ENCODE assay signal across 28 cellular contexts in genomic region chr10:132303361-132304115, GRCh38. TPM values are rescaled to one million over a fixed set of nuclear protein-coding genes. Genes with fewer than 3 reads are reported as not detected.
DNase-seq lines count a peak whose midpoint lies in the region; ATAC-seq and TF ChIP-seq lines count a peak whose summit lies in the region.
"Had no signal": no experiment of that assay in that cellular context is flagged by ENCODE, and none has a peak within 500 bp of the region (broad histone marks: within the 10 kb centered on the region; RNA-seq: fewer than 3 reads in every experiment).

No MANE protein-coding gene starts in this region.

- no peak overlapping the region for H2AFZ ChIP-seq in neural progenitor cell (replicated peaks)
- H2AFZ ChIP-seq: GM23248 had no signal

- H3K4me3 ChIP-seq in neural progenitor cell, result no peak overlapping the region
- H3K4me3 ChIP-seq in effector memory CD4-positive, alpha-beta T cell (ENCODE audit: insufficient read depth, low read depth, low read length, poor library complexity, severe bottlenecking), result no peak overlapping the region
- H3K4me3 ChIP-seq: A549, ascending aorta, cardiac muscle cell, esophagus muscularis mucosa, GM23248, heart left ventricle, ovary, SK-N-MC had no signal

- H3K4me1 Mint-ChIP-seq in activated naive CD8-positive, alpha-beta T cell treated with anti-CD3 and anti-CD28 coated beads, Interleukin-2, amount 10 ng/mL, durations not matched to agents 7 days and 5 days, result peaks cover 4% of the 10 kb centered on the region
- peaks cover 3% of the 10 kb centered on the region for H3K4me1 Mint-ChIP-seq in activated naive CD8-positive, alpha-beta T cell treated with anti-CD3 and anti-CD28 coated beads for 36 hours
- peaks cover 12% of the 10 kb centered on the region for H3K4me1 Mint-ChIP-seq in neural progenitor cell
- H3K4me1 Mint-ChIP-seq in activated CD8-positive, alpha-beta memory T cell treated with anti-CD3 and anti-CD28 coated beads, Interleukin-2, amount 10 ng/mL, durations not matched to agents 7 days and 5 days, result peaks cover 3% of the 10 kb centered on the region

- no peak overlapping the region for H3K4me3 Mint-ChIP-seq in activated naive CD8-positive, alpha-beta T cell treated with anti-CD3 and anti-CD28 coated beads, Interleukin-2, amount 10 ng/mL, durations not matched to agents 7 days and 5 days
- H3K4me3 Mint-ChIP-seq in activated naive CD8-positive, alpha-beta T cell treated with anti-CD3 and anti-CD28 coated beads for 36 hours, result no peak overlapping the region
- H3K4me3 Mint-ChIP-seq in neural progenitor cell, result peak overlapping the region; percentile 22
- no peak overlapping the region for H3K4me3 Mint-ChIP-seq in activated CD8-positive, alpha-beta memory T cell treated with anti-CD3 and anti-CD28 coated beads, Interleukin-2, amount 10 ng/mL, durations not matched to agents 7 days and 5 days
- H3K4me3 Mint-ChIP-seq: activated CD8-positive, alpha-beta T cell treated with anti-CD3 and anti-CD28 coated beads for 36 hours; activated naive CD8-positive, alpha-beta T cell; dendritic cell treated with granulocyte-macrophage colony-stimulating factor and Interleukin-4, amounts not matched to agents 40 ng/mL and 50 ng/mL, for 4 days; mesothelial cell of epicardium; T-helper 1 cell treated with Interleukin-12 subunit alpha and Interleukin-12 subunit beta and Interleukin-4 antibody, amounts not matched to agents 30 μg/mL and 1 μg/mL, for 36 hours had no signal

- H3K9me3 ChIP-seq in neural progenitor cell (ENCODE audit: low read depth), result no peaks in the 10 kb centered on the region
- no peaks in the 10 kb centered on the region for H3K9me3 ChIP-seq in effector memory CD4-positive, alpha-beta T cell (ENCODE audit: control insufficient read depth, low read length)
- H3K9me3 ChIP-seq: A549, ascending aorta, esophagus muscularis mucosa, heart left ventricle, ovary had no signal

- no peak overlapping the region for H3K9ac ChIP-seq in neural progenitor cell
- H3K9ac ChIP-seq: GM23248 had no signal

- CTCF ChIA-PET in activated CD8-positive, alpha-beta memory T cell treated with anti-CD3 and anti-CD28 coated beads, Interleukin-2, amount 10 ng/mL, durations not matched to agents 7 days and 5 days (lab: Charles Lee), result no interaction called here

- no peak overlapping the region for H3K27ac Mint-ChIP-seq in activated naive CD8-positive, alpha-beta T cell treated with anti-CD3 and anti-CD28 coated beads, Interleukin-2, amount 10 ng/mL, durations not matched to agents 7 days and 5 days
- no peak overlapping the region for H3K27ac Mint-ChIP-seq in activated naive CD8-positive, alpha-beta T cell treated with anti-CD3 and anti-CD28 coated beads for 36 hours
- H3K27ac Mint-ChIP-seq in neural progenitor cell, result no peak overlapping the region
- no peak overlapping the region for H3K27ac Mint-ChIP-seq in activated CD8-positive, alpha-beta memory T cell treated with anti-CD3 and anti-CD28 coated beads, Interleukin-2, amount 10 ng/mL, durations not matched to agents 7 days and 5 days
- H3K27ac Mint-ChIP-seq: activated CD8-positive, alpha-beta T cell treated with anti-CD3 and anti-CD28 coated beads for 36 hours; activated naive CD8-positive, alpha-beta T cell; activated T-helper 2 cell treated with anti-CD3 and anti-CD28 coated beads, Interferon-gamma antibody, Interleukin-2, Interleukin-4, amounts not matched to agents 10 μg/mL and 5 μg/mL and 100 μg/mL, durations not matched to agents 14 hours and 24 hours and 36 hours; CD4-positive, alpha-beta memory T cell; dendritic cell treated with granulocyte-macrophage colony-stimulating factor and Interleukin-4, amounts not matched to agents 40 ng/mL and 50 ng/mL, for 4 days; mesothelial cell of epicardium; naive B cell; T-helper 1 cell treated with Interleukin-12 subunit alpha and Interleukin-12 subunit beta and Interleukin-4 antibody, amounts not matched to agents 30 μg/mL and 1 μg/mL, for 36 hours had no signal

- no peaks in the 10 kb centered on the region for H3K9me3 Mint-ChIP-seq in activated naive CD8-positive, alpha-beta T cell treated with anti-CD3 and anti-CD28 coated beads, Interleukin-2, amount 10 ng/mL, durations not matched to agents 7 days and 5 days
- H3K9me3 Mint-ChIP-seq in activated naive CD8-positive, alpha-beta T cell treated with anti-CD3 and anti-CD28 coated beads for 36 hours, result no peaks in the 10 kb centered on the region
- peaks cover 10% of the 10 kb centered on the region for H3K9me3 Mint-ChIP-seq in neural progenitor cell
- no peaks in the 10 kb centered on the region for H3K9me3 Mint-ChIP-seq in activated CD8-positive, alpha-beta memory T cell treated with anti-CD3 and anti-CD28 coated beads, Interleukin-2, amount 10 ng/mL, durations not matched to agents 7 days and 5 days (ENCODE audit: low read depth)
- H3K9me3 Mint-ChIP-seq: activated CD8-positive, alpha-beta T cell treated with anti-CD3 and anti-CD28 coated beads for 36 hours; activated T-helper 2 cell treated with anti-CD3 and anti-CD28 coated beads, Interferon-gamma antibody, Interleukin-2, Interleukin-4, amounts not matched to agents 10 μg/mL and 5 μg/mL and 100 μg/mL, durations not matched to agents 14 hours and 24 hours and 36 hours; dendritic cell treated with granulocyte-macrophage colony-stimulating factor and Interleukin-4, amounts not matched to agents 40 ng/mL and 50 ng/mL, for 4 days; mesothelial cell of epicardium; naive B cell; T-helper 1 cell treated with Interleukin-12 subunit alpha and Interleukin-12 subunit beta and Interleukin-4 antibody, amounts not matched to agents 30 μg/mL and 1 μg/mL, for 36 hours had no signal

- no peaks in the 10 kb centered on the region for H3K36me3 ChIP-seq in neural progenitor cell
- H3K36me3 ChIP-seq in effector memory CD4-positive, alpha-beta T cell (ENCODE audit: control insufficient read depth, insufficient read depth, low read length), result no peaks in the 10 kb centered on the region
- H3K36me3 ChIP-seq: ascending aorta, cardiac muscle cell, esophagus muscularis mucosa, heart left ventricle, ovary had no signal

- POLR2A ChIA-PET in activated naive CD8-positive, alpha-beta T cell treated with anti-CD3 and anti-CD28 coated beads, Interleukin-2, amount 10 ng/mL, durations not matched to agents 7 days and 5 days (lab: Charles Lee), result no interaction called here

- peaks cover 19% of the 10 kb centered on the region for H3K27me3 Mint-ChIP-seq in activated naive CD8-positive, alpha-beta T cell treated with anti-CD3 and anti-CD28 coated beads, Interleukin-2, amount 10 ng/mL, durations not matched to agents 7 days and 5 days
- H3K27me3 Mint-ChIP-seq in activated naive CD8-positive, alpha-beta T cell treated with anti-CD3 and anti-CD28 coated beads for 36 hours, result no peaks in the 10 kb centered on the region
- H3K27me3 Mint-ChIP-seq in neural progenitor cell (ENCODE audit: insufficient read depth, low read depth), result peaks cover 15% of the 10 kb centered on the region
- peaks cover 24% of the 10 kb centered on the region for H3K27me3 Mint-ChIP-seq in activated CD8-positive, alpha-beta memory T cell treated with anti-CD3 and anti-CD28 coated beads, Interleukin-2, amount 10 ng/mL, durations not matched to agents 7 days and 5 days
- H3K27me3 Mint-ChIP-seq: activated CD8-positive, alpha-beta T cell treated with anti-CD3 and anti-CD28 coated beads for 36 hours; activated naive CD8-positive, alpha-beta T cell had no signal

- no peaks in the 10 kb centered on the region for H3K36me3 Mint-ChIP-seq in activated naive CD8-positive, alpha-beta T cell treated with anti-CD3 and anti-CD28 coated beads, Interleukin-2, amount 10 ng/mL, durations not matched to agents 7 days and 5 days
- H3K36me3 Mint-ChIP-seq in activated naive CD8-positive, alpha-beta T cell treated with anti-CD3 and anti-CD28 coated beads for 36 hours, result no peaks in the 10 kb centered on the region
- H3K36me3 Mint-ChIP-seq in neural progenitor cell, result peaks cover 4% of the 10 kb centered on the region
- no peaks in the 10 kb centered on the region for H3K36me3 Mint-ChIP-seq in activated CD8-positive, alpha-beta memory T cell treated with anti-CD3 and anti-CD28 coated beads, Interleukin-2, amount 10 ng/mL, durations not matched to agents 7 days and 5 days
- H3K36me3 Mint-ChIP-seq: activated naive CD8-positive, alpha-beta T cell; naive B cell had no signal

- H3K4me2 ChIP-seq in neural progenitor cell, result no peak overlapping the region
- H3K4me2 ChIP-seq: A549 had no signal

- TF ChIP-seq CTCF in VCaP (conservative IDR thresholded peaks at IDR 0.05) (no peak), neural progenitor cell (IDR thresholded peaks at IDR 0.05) (no peak)

- no peak for ATAC-seq in activated naive CD8-positive, alpha-beta T cell treated with anti-CD3 and anti-CD28 coated beads, Interleukin-2, amount 10 ng/mL, durations not matched to agents 7 days and 5 days (ENCODE audit: low read depth)
- no peak for ATAC-seq in activated CD8-positive, alpha-beta memory T cell treated with anti-CD3 and anti-CD28 coated beads, Interleukin-2, amount 10 ng/mL, durations not matched to agents 7 days and 5 days
- ATAC-seq: A549; activated CD8-positive, alpha-beta T cell treated with anti-CD3 and anti-CD28 coated beads for 36 hours; heart left ventricle had no signal

- peaks cover 4% of the 10 kb centered on the region for H4K20me1 ChIP-seq in neural progenitor cell (ENCODE audit: low read depth)

- H3F3A ChIP-seq in neural progenitor cell (ENCODE audit: low read depth), result no peaks in the 10 kb centered on the region

- peak; percentile 17 for DNase-seq in activated naive CD8-positive, alpha-beta T cell treated with anti-CD3 and anti-CD28 coated beads, Interleukin-2, amount 10 ng/mL, durations not matched to agents 7 days and 5 days
- DNase-seq in activated naive CD8-positive, alpha-beta T cell treated with anti-CD3 and anti-CD28 coated beads for 36 hours, result no peak
- no peak for DNase-seq in neural progenitor cell (ENCODE audit: low spot score)
- DNase-seq in activated CD8-positive, alpha-beta memory T cell treated with anti-CD3 and anti-CD28 coated beads, Interleukin-2, amount 10 ng/mL, durations not matched to agents 7 days and 5 days, result no peak
- DNase-seq in effector memory CD4-positive, alpha-beta T cell, result no peak
- DNase-seq in NCI-H1436 treated with DMSO at 0.1 percent for 48 hours (lab: John Stamatoyannopoulos, UW), result no peak
- DNase-seq in RPMI8226, result no peak
- DNase-seq: activated CD8-positive, alpha-beta T cell treated with anti-CD3 and anti-CD28 coated beads for 36 hours; CD4-positive, alpha-beta memory T cell; foreskin fibroblast; GM23248; naive B cell; NCI-H1694; small intestine; stimulated activated naive CD4-positive, alpha-beta T cell treated with Interleukin-2 at 50 U/mL for 16 hours had no signal

- H3K27ac ChIP-seq in VCaP (peak overlapping the region; percentile 27; the same call in 1 of the 2 replicates), neural progenitor cell (no peak overlapping the region)
- H3K27ac ChIP-seq in effector memory CD4-positive, alpha-beta T cell (ENCODE audit: insufficient read depth, low read length, poor library complexity, severe bottlenecking), result no peak overlapping the region
- H3K27ac ChIP-seq: A549, ascending aorta, cardiac muscle cell, esophagus muscularis mucosa, GM23248, heart left ventricle, ovary, SK-N-MC had no signal

- peaks cover 47% of the 10 kb centered on the region for H3K27me3 ChIP-seq in neural progenitor cell
- no peaks in the 10 kb centered on the region for H3K27me3 ChIP-seq in effector memory CD4-positive, alpha-beta T cell (replicated peaks; ENCODE audit: control insufficient read depth, insufficient read depth, low read length, poor library complexity, severe bottlenecking)
- H3K27me3 ChIP-seq: ascending aorta, esophagus muscularis mucosa, heart left ventricle, ovary had no signal

- H3K4me1 ChIP-seq in neural progenitor cell, result peaks cover 8% of the 10 kb centered on the region
- peaks cover 6% of the 10 kb centered on the region for H3K4me1 ChIP-seq in effector memory CD4-positive, alpha-beta T cell (ENCODE audit: control insufficient read depth, insufficient read depth, low read length, poor library complexity, severe bottlenecking)

- H3K79me2 ChIP-seq in neural progenitor cell (ENCODE audit: low read depth), result no peaks in the 10 kb centered on the region

RNA-seq across cellular contexts. Expression of gene STK32C, which starts 4.2 kb away (rescaled TPM):
- 10 to 100 TPM; 12.5 TPM for total RNA-seq in activated naive CD8-positive, alpha-beta T cell treated with anti-CD3 and anti-CD28 coated beads, Interleukin-2, amount 10 ng/mL, durations not matched to agents 7 days and 5 days
- 10 to 100 TPM; 15.3 to 16.2 TPM for total RNA-seq in activated naive CD8-positive, alpha-beta T cell treated with anti-CD3 and anti-CD28 coated beads for 36 hours
- 2.5 and 13.5 TPM in 2 replicates for total RNA-seq in neural progenitor cell (ENCODE audit: low replicate concordance)
- total RNA-seq in activated CD8-positive, alpha-beta memory T cell treated with anti-CD3 and anti-CD28 coated beads, Interleukin-2, amount 10 ng/mL, durations not matched to agents 7 days and 5 days, result 10 to 100 TPM; 11.6 to 15.9 TPM

RNA-seq across cellular contexts. Expression of gene LRRC27, which starts 28.5 kb away (rescaled TPM):
- total RNA-seq in activated naive CD8-positive, alpha-beta T cell treated with anti-CD3 and anti-CD28 coated beads, Interleukin-2, amount 10 ng/mL, durations not matched to agents 7 days and 5 days, result 1 to 10 TPM; 4.7 to 6.3 TPM
- 1 to 10 TPM; 3.5 to 3.8 TPM for total RNA-seq in activated naive CD8-positive, alpha-beta T cell treated with anti-CD3 and anti-CD28 coated beads for 36 hours
- total RNA-seq in neural progenitor cell (ENCODE audit: low replicate concordance), result 8.0 and 16.9 TPM in 2 replicates
- total RNA-seq in activated CD8-positive, alpha-beta memory T cell treated with anti-CD3 and anti-CD28 coated beads, Interleukin-2, amount 10 ng/mL, durations not matched to agents 7 days and 5 days, result 1 to 10 TPM; 5.4 to 5.8 TPM
